ENCODE assay signal across 8 cellular contexts in genomic region chr11:77473801-77474508, GRCh38. TPM values are rescaled to one million over a fixed set of nuclear protein-coding genes. Genes with fewer than 3 reads are reported as not detected.
A peak's percentile ranks its signal among the peaks of the same experiment; 100 is the strongest.
DNase-seq lines count a peak whose midpoint lies in the region; ATAC-seq and TF ChIP-seq lines count a peak whose summit lies in the region.

Gene PAK1 (minus strand): TSS chr11:77474094. CDS start chr11:77392520, 81,574 bp downstream.

- no CpG with 5 or more reads among the region's 65 CpGs for WGBS in H9 (ENCODE audit: extremely low coverage, insufficient read length, low lambda C conversion rate)
- under 1% methylated on average over 26 of the region's 65 CpGs for WGBS in suprapubic skin

- H3K56ac ChIP-seq in H9 (ENCODE audit: insufficient read length, low read depth, low read length), result no peak within 1 kb of the TSS

- H3K4me3 ChIP-seq in MM.1S (ENCODE audit: low read length) (peak within 1 kb of the TSS; percentile 70), SK-N-MC (peak within 1 kb of the TSS; percentile 88), suprapubic skin (peak within 1 kb of the TSS; percentile 87)

- peaks cover 39% of the 10 kb centered on the region for H3F3A ChIP-seq in MM.1S (ENCODE audit: insufficient read depth, low read length)

- DNase-seq in ELR (ENCODE audit: low read depth) (peak; percentile 87), H9 (peak; percentile 95), MM.1S (peak; percentile 90), SK-N-MC (ENCODE audit: low read depth, low spot score) (no peak), glomerular visceral epithelial cell (ENCODE audit: extremely low spot score) (peak; percentile 87), omental fat pad (ENCODE audit: low spot score) (peak; percentile 93), suprapubic skin (ENCODE audit: low spot score in 2 of 2) (peak; percentile 89 to 93)

- no peak within 1 kb of the TSS for H2BK15ac ChIP-seq in H9 (ENCODE audit: low read depth, low read length)

- H3K9me2 ChIP-seq in MM.1S (replicated peaks; ENCODE audit: insufficient read depth, low read length), result no peaks in the 10 kb centered on the region

- peak within 1 kb of the TSS; percentile 76 for H4K5ac ChIP-seq in H9 (ENCODE audit: insufficient read length, low read depth, low read length)

- H2AFZ ChIP-seq in H9 (ENCODE audit: low read length) (peak within 1 kb of the TSS; percentile 61), MM.1S (ENCODE audit: low read length) (peak within 1 kb of the TSS; percentile 86)

- no peak within 1 kb of the TSS for H3K23ac ChIP-seq in H9 (ENCODE audit: insufficient read length, low read depth, low read length)

- peak within 1 kb of the TSS; percentile 96 to 99 (median 98) for H3K27ac Mint-ChIP-seq in H9
- peak within 1 kb of the TSS; percentile 88 for H3K27ac Mint-ChIP-seq in activated naive CD4-positive, alpha-beta T cell treated with anti-CD3 and anti-CD28 coated beads, Interleukin-2, amount 50 U/mL, for 24 hours

- peak within 1 kb of the TSS; percentile 86 for H3K9ac ChIP-seq in H9 (ENCODE audit: extremely low read depth, insufficient read length, low read length)
- H3K9ac ChIP-seq in MM.1S (ENCODE audit: low read length), result peak within 1 kb of the TSS; percentile 77
- H3K9ac ChIP-seq in SK-N-MC (ENCODE audit: insufficient read length), result peak within 1 kb of the TSS; percentile 88

- H4K20me1 ChIP-seq in H9 (ENCODE audit: control insufficient read depth, insufficient read depth, insufficient read length) (no peaks in the 10 kb centered on the region), MM.1S (ENCODE audit: insufficient read depth, low read length) (no peaks in the 10 kb centered on the region)

- no peak within 1 kb of the TSS for H2BK12ac ChIP-seq in H9 (ENCODE audit: insufficient read length, low read depth, low read length)

- H3K4me2 ChIP-seq in H9 (ENCODE audit: insufficient read depth, insufficient read length, low read length), result peak within 1 kb of the TSS; percentile 86
- peak within 1 kb of the TSS; percentile 83 for H3K4me2 ChIP-seq in MM.1S (ENCODE audit: low read depth, low read length)

- no peaks in the 10 kb centered on the region for H3K36me3 ChIP-seq in MM.1S (replicated peaks; ENCODE audit: insufficient read depth, low read length)
- no peaks in the 10 kb centered on the region for H3K36me3 ChIP-seq in SK-N-MC (ENCODE audit: insufficient read depth, low read length)
- H3K36me3 ChIP-seq in suprapubic skin, result no peaks in the 10 kb centered on the region

- H3K9me3 ChIP-seq in H9 (ENCODE audit: control insufficient read depth, low read depth, low read length), result no peaks in the 10 kb centered on the region
- H3K9me3 ChIP-seq in MM.1S (replicated peaks; ENCODE audit: insufficient read depth, low read length), result no peaks in the 10 kb centered on the region
- H3K9me3 ChIP-seq in SK-N-MC (ENCODE audit: low read depth, low read length), result no peaks in the 10 kb centered on the region
- H3K9me3 ChIP-seq in suprapubic skin, result no peaks in the 10 kb centered on the region

- H3K27me3 Mint-ChIP-seq in H9 (ENCODE audit: low read depth), result no peaks in the 10 kb centered on the region
- no peaks in the 10 kb centered on the region for H3K27me3 Mint-ChIP-seq in activated naive CD4-positive, alpha-beta T cell treated with anti-CD3 and anti-CD28 coated beads, Interleukin-2, amount 50 U/mL, for 24 hours

- H3K4me3 Mint-ChIP-seq in H9, result peak within 1 kb of the TSS; percentile 83 to 96
- peak within 1 kb of the TSS; percentile 84 for H3K4me3 Mint-ChIP-seq in activated naive CD4-positive, alpha-beta T cell treated with anti-CD3 and anti-CD28 coated beads, Interleukin-2, amount 50 U/mL, for 24 hours

- H2BK20ac ChIP-seq in H9 (ENCODE audit: low read depth, low read length, poor library complexity, severe bottlenecking), result no peak within 1 kb of the TSS

- peak within 1 kb of the TSS; percentile 1 for H4K8ac ChIP-seq in H9 (replicated peaks; ENCODE audit: insufficient read length, low read depth, low read length)

- H2BK120ac ChIP-seq in H9 (ENCODE audit: low read depth, low read length, poor library complexity, severe bottlenecking), result peak within 1 kb of the TSS; percentile 74

- H3K27me3 ChIP-seq in H9 (ENCODE audit: insufficient read depth, low read length) (no peaks in the 10 kb centered on the region), MM.1S (replicated peaks; ENCODE audit: insufficient read depth, low read length) (no peaks in the 10 kb centered on the region), suprapubic skin (no peaks in the 10 kb centered on the region)

- peak; percentile 85 for ATAC-seq in omental fat pad (ENCODE audit: low FRiP score)

- H3K9me3 Mint-ChIP-seq in H9, result no peaks in the 10 kb centered on the region
- H3K9me3 Mint-ChIP-seq in activated naive CD4-positive, alpha-beta T cell treated with anti-CD3 and anti-CD28 coated beads, Interleukin-2, amount 50 U/mL, for 24 hours, result no peaks in the 10 kb centered on the region

- H3K79me2 ChIP-seq in H9 (ENCODE audit: insufficient read depth, low read length) (peaks cover 6% of the 10 kb centered on the region; the same call in 1 of the 2 replicates), MM.1S (ENCODE audit: low read length) (peaks cover 33% of the 10 kb centered on the region)

- no peak within 1 kb of the TSS for H4K91ac ChIP-seq in H9 (ENCODE audit: insufficient read length, low read depth, low read length)

- TF ChIP-seq POLR2A in suprapubic skin (IDR thresholded peaks at IDR 0.05), result no peak

- TF ChIP-seq EP300 in suprapubic skin (IDR thresholded peaks at IDR 0.05), result no peak

- H2BK5ac ChIP-seq in H9 (ENCODE audit: insufficient read length, low read length), result no peak within 1 kb of the TSS

- H3K36me3 Mint-ChIP-seq in H9 (ENCODE audit: insufficient read depth in 1 of 3, low read depth in 3 of 3), result no peaks in the 10 kb centered on the region; a peak in 1 of 7 replicates
- H3K36me3 Mint-ChIP-seq in activated naive CD4-positive, alpha-beta T cell treated with anti-CD3 and anti-CD28 coated beads, Interleukin-2, amount 50 U/mL, for 24 hours, result no peaks in the 10 kb centered on the region

- no peaks in the 10 kb centered on the region for H3K23me2 ChIP-seq in H9 (ENCODE audit: insufficient read length, low read depth, low read length, poor library complexity, severe bottlenecking)

- H3K79me1 ChIP-seq in H9 (ENCODE audit: insufficient read depth, low read depth, low read length, poor library complexity, severe bottlenecking), result no peaks in the 10 kb centered on the region

- peak within 1 kb of the TSS; percentile 79; the same call in 1 of the 2 replicates for H3K14ac ChIP-seq in H9 (ENCODE audit: insufficient read depth, low read length)

- peak within 1 kb of the TSS; percentile 92 for H3K18ac ChIP-seq in H9 (ENCODE audit: insufficient read length, low read depth, low read length)

- no peak within 1 kb of the TSS for H2AK5ac ChIP-seq in H9 (ENCODE audit: insufficient read length, low read length)

- H3K27ac ChIP-seq in H9 (ENCODE audit: insufficient read length, low read depth, low read length), result no peak within 1 kb of the TSS
- H3K27ac ChIP-seq in MM.1S (ENCODE audit: low read length), result peak within 1 kb of the TSS; percentile 33; the same call in 1 of the 2 replicates
- 0 out of 2 replicates have a peak within 1 kb of the TSS, but pooled peaks have one; percentile 15 for H3K27ac ChIP-seq in SK-N-MC
- H3K27ac ChIP-seq in suprapubic skin, result peak within 1 kb of the TSS; percentile 82

- TF ChIP-seq CTCF in H9 (conservative IDR thresholded peaks at IDR 0.05), result peak; percentile 38; the same call in 2 of the 3 replicates
- peak; percentile 31 for TF ChIP-seq CTCF in MM.1S (IDR thresholded peaks at IDR 0.05; ENCODE audit: low read length)
- no peak for TF ChIP-seq CTCF in omental fat pad (IDR thresholded peaks at IDR 0.05)
- TF ChIP-seq CTCF in suprapubic skin (IDR thresholded peaks at IDR 0.05), result peak in 1 of 2 donors; percentile 9

- H3K4me1 Mint-ChIP-seq in H9, result peaks cover 45% of the 10 kb centered on the region in 2 experiments
- H3K4me1 Mint-ChIP-seq in activated naive CD4-positive, alpha-beta T cell treated with anti-CD3 and anti-CD28 coated beads, Interleukin-2, amount 50 U/mL, for 24 hours, result peaks cover 12% of the 10 kb centered on the region

- H3T11ph ChIP-seq in H9 (ENCODE audit: low read length), result no peak within 1 kb of the TSS

- peaks cover 15% of the 10 kb centered on the region; the same call in 1 of the 2 replicates for H3K4me1 ChIP-seq in H9 (ENCODE audit: insufficient read depth, low read length)
- H3K4me1 ChIP-seq in MM.1S (ENCODE audit: low read length), result peaks cover 38% of the 10 kb centered on the region
- peaks cover 24% of the 10 kb centered on the region for H3K4me1 ChIP-seq in suprapubic skin

- no peak within 1 kb of the TSS for H3K4ac ChIP-seq in H9 (ENCODE audit: low read depth, low read length)

RNA-seq across cellular contexts. Expression of gene PAK1, which starts in this region (rescaled TPM):
- total RNA-seq in H9 (2021) (120 and 122 TPM in 2 replicates), omental fat pad (10 to 100 TPM; 17.7 to 36.7 (median 22.3) TPM), suprapubic skin (10 to 100 TPM; 23.4 to 47.9 (median 28.9) TPM)

Comparison
In these comparisons a context has a peak if more than half of its experiments do, and no peak if none do; other contexts are left out.
1. CTCF ChIP-seq: peak in H9 (single experiment) and MM.1S (single experiment); none in omental fat pad (0 of 3).
2. Peak in every context shown above with its lines, with median percentiles within 50 percentile points of each other: H3K9ac ChIP-seq and H3K4me3 ChIP-seq.